20 cellular contexts compared by ENCODE assay signal in the genomic region with DNA sequence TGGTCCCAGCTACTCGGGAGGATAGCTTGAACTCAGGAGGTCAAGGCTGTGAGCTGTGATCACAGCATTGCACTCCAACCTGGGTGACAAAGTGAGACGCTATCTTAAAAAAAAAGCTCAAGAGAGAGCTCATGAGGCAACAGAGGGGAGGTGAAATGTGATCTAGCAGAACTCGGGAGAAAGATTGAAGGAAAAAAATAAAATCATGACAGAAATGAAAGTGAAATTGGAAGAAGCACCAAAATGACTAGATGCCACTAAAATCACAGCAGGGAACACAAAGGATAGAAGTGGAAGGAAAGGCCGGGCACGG.
DNase-seq lines count a peak whose midpoint lies in the region; ATAC-seq and TF ChIP-seq lines count a peak whose summit lies in the region.
"Had no signal": no experiment of that assay in that cellular context is flagged by ENCODE, and none has a peak within 500 bp of the region (broad histone marks: within the 10 kb centered on the region; RNA-seq: fewer than 3 reads in every experiment).

No MANE protein-coding gene starts in this region.

- no peak for ATAC-seq in natural killer cell treated with Interleukin-12 subunit alpha and Interleukin-12 subunit beta and Interleukin-15 and Interleukin-18, amount 100 ng/mL, for 72 hours
- no peak for ATAC-seq in natural killer cell
- no peak for ATAC-seq in activated naive CD8-positive, alpha-beta T cell treated with anti-CD3 and anti-CD28 coated beads, Interleukin-2, amount 10 ng/mL, durations not matched to agents 7 days and 5 days (ENCODE audit: low read depth)
- ATAC-seq: left ventricle myocardium superior, right lobe of liver had no signal

- TF ChIP-seq CTCF in natural killer cell (IDR thresholded peaks at IDR 0.05): no peak

- intact Hi-C loops in natural killer cell (cut with micrococcal nuclease): no loop called here

- peaks cover 32 to 37% of the 10 kb centered on the region in 2 donors for H3K27me3 Mint-ChIP-seq in natural killer cell treated with Interleukin-12 subunit alpha and Interleukin-12 subunit beta and Interleukin-15 and Interleukin-18, amount 100 ng/mL, for 72 hours
- H3K27me3 Mint-ChIP-seq in natural killer cell (ENCODE audit: low read depth in 2 of 2): peaks cover 11 to 39% of the 10 kb centered on the region in 2 donors
- H3K27me3 Mint-ChIP-seq in T-helper 1 cell treated with Interleukin-12 subunit alpha and Interleukin-12 subunit beta and Interleukin-4 antibody, amounts not matched to agents 30 μg/mL and 1 μg/mL, for 36 hours (ENCODE audit: low read depth): peaks cover 25% of the 10 kb centered on the region
- H3K27me3 Mint-ChIP-seq in activated naive CD8-positive, alpha-beta T cell treated with anti-CD3 and anti-CD28 coated beads, Interleukin-2, amount 10 ng/mL, durations not matched to agents 7 days and 5 days: peaks cover 4% of the 10 kb centered on the region

- H3K36me3 Mint-ChIP-seq in natural killer cell treated with Interleukin-12 subunit alpha and Interleukin-12 subunit beta and Interleukin-15 and Interleukin-18, amount 100 ng/mL, for 72 hours: no peaks in the 10 kb centered on the region
- H3K36me3 Mint-ChIP-seq in natural killer cell: no peaks in the 10 kb centered on the region
- peaks cover 6% of the 10 kb centered on the region for H3K36me3 Mint-ChIP-seq in T-helper 1 cell treated with Interleukin-12 subunit alpha and Interleukin-12 subunit beta and Interleukin-4 antibody, amounts not matched to agents 30 μg/mL and 1 μg/mL, for 36 hours (ENCODE audit: low read depth)
- H3K36me3 Mint-ChIP-seq in activated naive CD8-positive, alpha-beta T cell treated with anti-CD3 and anti-CD28 coated beads, Interleukin-2, amount 10 ng/mL, durations not matched to agents 7 days and 5 days: peaks cover 6% of the 10 kb centered on the region
- H3K36me3 Mint-ChIP-seq: neural progenitor cell had no signal

- H3K9me3 Mint-ChIP-seq in natural killer cell treated with Interleukin-12 subunit alpha and Interleukin-12 subunit beta and Interleukin-15 and Interleukin-18, amount 100 ng/mL, for 72 hours: no peaks in the 10 kb centered on the region
- no peaks in the 10 kb centered on the region for H3K9me3 Mint-ChIP-seq in natural killer cell
- H3K9me3 Mint-ChIP-seq in T-helper 1 cell treated with Interleukin-12 subunit alpha and Interleukin-12 subunit beta and Interleukin-4 antibody, amounts not matched to agents 30 μg/mL and 1 μg/mL, for 36 hours: no peaks in the 10 kb centered on the region
- no peaks in the 10 kb centered on the region for H3K9me3 Mint-ChIP-seq in activated naive CD8-positive, alpha-beta T cell treated with anti-CD3 and anti-CD28 coated beads, Interleukin-2, amount 10 ng/mL, durations not matched to agents 7 days and 5 days
- H3K9me3 Mint-ChIP-seq: dendritic cell treated with granulocyte-macrophage colony-stimulating factor and Interleukin-4, amounts not matched to agents 40 ng/mL and 50 ng/mL, for 4 days; neural progenitor cell had no signal

- no peak for DNase-seq in natural killer cell treated with Interleukin-12 subunit alpha and Interleukin-12 subunit beta and Interleukin-15 and Interleukin-18, amount 100 ng/mL, for 72 hours (ENCODE audit: low spot score)
- DNase-seq in natural killer cell (no peak), anterior cingulate cortex (lab: John Stamatoyannopoulos, UW) (no peak)
- no peak for DNase-seq in activated naive CD8-positive, alpha-beta T cell treated with anti-CD3 and anti-CD28 coated beads, Interleukin-2, amount 10 ng/mL, durations not matched to agents 7 days and 5 days
- no peak for DNase-seq in stimulated activated CD4-positive, alpha-beta T cell treated with anti-CD3 and anti-CD28 coated beads, Interleukin-15, amount 100 ng/mL, for 24 hours
- no peak for DNase-seq in stimulated activated naive CD4-positive, alpha-beta T cell treated with Interleukin-2 at 50 U/mL for 16 hours (lab: John Stamatoyannopoulos, UW)
- DNase-seq: activated CD4-positive, alpha-beta T cell treated with anti-CD3 and anti-CD28 coated beads, Interleukin-2, amount 50 U/mL, for 48 hours; DMS153; IMR-90; left ventricle myocardium superior; NCI-H1105 treated with DMSO at 0.1 percent for 48 hours; NCI-H2029; NCI-H226; right lobe of liver; stimulated activated CD4-positive, alpha-beta T cell treated with anti-CD3 and anti-CD28 coated beads, Interleukin-12 subunit alpha, Interleukin-12 subunit beta, amount 100 ng/mL, for 4 hours; stimulated activated CD4-positive, alpha-beta T cell treated with anti-CD3 and anti-CD28 coated beads, Interleukin-4, amount 100 ng/mL, for 4 hours; stomach had no signal

- peak overlapping the region; percentile 16 for H3K4me3 Mint-ChIP-seq in natural killer cell treated with Interleukin-12 subunit alpha and Interleukin-12 subunit beta and Interleukin-15 and Interleukin-18, amount 100 ng/mL, for 72 hours
- no peak overlapping the region for H3K4me3 Mint-ChIP-seq in natural killer cell
- H3K4me3 Mint-ChIP-seq in T-helper 1 cell treated with Interleukin-12 subunit alpha and Interleukin-12 subunit beta and Interleukin-4 antibody, amounts not matched to agents 30 μg/mL and 1 μg/mL, for 36 hours: peak overlapping the region; percentile 18
- peak overlapping the region; percentile 83 for H3K4me3 Mint-ChIP-seq in activated naive CD8-positive, alpha-beta T cell treated with anti-CD3 and anti-CD28 coated beads, Interleukin-2, amount 10 ng/mL, durations not matched to agents 7 days and 5 days
- H3K4me3 Mint-ChIP-seq: dendritic cell treated with granulocyte-macrophage colony-stimulating factor and Interleukin-4, amounts not matched to agents 40 ng/mL and 50 ng/mL, for 4 days; neural progenitor cell had no signal

- H3K4me1 Mint-ChIP-seq in natural killer cell treated with Interleukin-12 subunit alpha and Interleukin-12 subunit beta and Interleukin-15 and Interleukin-18, amount 100 ng/mL, for 72 hours (ENCODE audit: low read depth in 2 of 2): peaks cover 9 to 17% of the 10 kb centered on the region in 2 donors
- peaks cover 4 to 6% of the 10 kb centered on the region in 2 donors for H3K4me1 Mint-ChIP-seq in natural killer cell
- H3K4me1 Mint-ChIP-seq in T-helper 1 cell treated with Interleukin-12 subunit alpha and Interleukin-12 subunit beta and Interleukin-4 antibody, amounts not matched to agents 30 μg/mL and 1 μg/mL, for 36 hours (ENCODE audit: low read depth): peaks cover 48% of the 10 kb centered on the region
- peaks cover 55% of the 10 kb centered on the region for H3K4me1 Mint-ChIP-seq in activated naive CD8-positive, alpha-beta T cell treated with anti-CD3 and anti-CD28 coated beads, Interleukin-2, amount 10 ng/mL, durations not matched to agents 7 days and 5 days

- H3K27ac Mint-ChIP-seq in natural killer cell treated with Interleukin-12 subunit alpha and Interleukin-12 subunit beta and Interleukin-15 and Interleukin-18, amount 100 ng/mL, for 72 hours: peak overlapping the region in 1 of 2 donors; percentile 13
- no peak overlapping the region for H3K27ac Mint-ChIP-seq in natural killer cell
- peak overlapping the region; percentile 12 for H3K27ac Mint-ChIP-seq in T-helper 1 cell treated with Interleukin-12 subunit alpha and Interleukin-12 subunit beta and Interleukin-4 antibody, amounts not matched to agents 30 μg/mL and 1 μg/mL, for 36 hours
- peak overlapping the region; percentile 85 for H3K27ac Mint-ChIP-seq in activated naive CD8-positive, alpha-beta T cell treated with anti-CD3 and anti-CD28 coated beads, Interleukin-2, amount 10 ng/mL, durations not matched to agents 7 days and 5 days
- H3K27ac Mint-ChIP-seq: dendritic cell treated with granulocyte-macrophage colony-stimulating factor and Interleukin-4, amounts not matched to agents 40 ng/mL and 50 ng/mL, for 4 days; neural progenitor cell had no signal

- POLR2A ChIA-PET in activated naive CD8-positive, alpha-beta T cell treated with anti-CD3 and anti-CD28 coated beads, Interleukin-2, amount 10 ng/mL, durations not matched to agents 7 days and 5 days (lab: Charles Lee): interaction anchor here (1.1 kb wide), 1 partner anchor 12 kb away, joined by 3 read pairs; no protein-coding TSS in a partner anchor

Comparison
In these comparisons a context has a peak if more than half of its experiments do, and no peak if none do; other contexts are left out.
1. H3K27ac Mint-ChIP-seq: peak in T-helper 1 cell treated with Interleukin-12 subunit alpha and Interleukin-12 subunit beta and Interleukin-4 antibody, amounts not matched to agents 30 μg/mL and 1 μg/mL, for 36 hours (single experiment) and activated naive CD8-positive, alpha-beta T cell treated with anti-CD3 and anti-CD28 coated beads, Interleukin-2, amount 10 ng/mL, durations not matched to agents 7 days and 5 days (single experiment); none in natural killer cell (0 of 2).